Comparison of ENCODE assay signal across 16 cellular contexts in genomic region chr6:156533860-156534580, GRCh38.
A peak's percentile ranks its signal among the peaks of the same experiment; 100 is the strongest.
DNase-seq lines count a peak whose midpoint lies in the region; TF ChIP-seq lines count a peak whose summit lies in the region.
"Had no signal": no experiment of that assay in that cellular context is flagged by ENCODE, and none has a peak within 500 bp of the region (broad histone marks: within the 10 kb centered on the region; RNA-seq: fewer than 3 reads in every experiment).

No MANE protein-coding gene starts in this region.

- TF ChIP-seq CTCF in endodermal cell (conservative IDR thresholded peaks at IDR 0.05) (no peak), osteocyte (IDR thresholded peaks at IDR 0.05) (no peak), right atrium auricular region (IDR thresholded peaks at IDR 0.05) (no peak), RWPE1 (conservative IDR thresholded peaks at IDR 0.05; ENCODE audit: low read depth) (no peak)

- peak overlapping the region; percentile 9 for H3K27ac Mint-ChIP-seq in endodermal cell
- H3K27ac Mint-ChIP-seq in osteocyte (ENCODE audit: unreplicated experiment): no peak overlapping the region
- H3K27ac Mint-ChIP-seq: B cell; CD8-positive, alpha-beta T cell; HFFc6 had no signal

- WGBS in endodermal cell (ENCODE audit: insufficient coverage in 1 of 2, insufficient read length in 1 of 2), 2 experiments: 94% methylated on average over 4 of the region's 4 CpGs; no CpG with 5 or more reads in 1 of the 2 experiments

- POLR2A ChIA-PET in RWPE1 (lab: Yijun Ruan, JAX; ENCODE audit: low non-redundant PET): no interaction called here

- H3K4me1 ChIP-seq in endodermal cell (ENCODE audit: control insufficient read depth, insufficient read depth, low read length): no peaks in the 10 kb centered on the region
- no peaks in the 10 kb centered on the region for H3K4me1 ChIP-seq in right atrium auricular region
- H3K4me1 ChIP-seq: BLaER1 treated with 17β-estradiol and CSF1 and Interleukin-3, amounts not matched to agents 10 nM and 100 nM had no signal

- H3K27me3 Mint-ChIP-seq in endodermal cell (ENCODE audit: insufficient read depth) (no peaks in the 10 kb centered on the region), osteocyte (ENCODE audit: unreplicated experiment) (peaks cover 24% of the 10 kb centered on the region)

- H3K36me3 Mint-ChIP-seq in endodermal cell (ENCODE audit: low read depth) (no peaks in the 10 kb centered on the region), osteocyte (ENCODE audit: unreplicated experiment) (no peaks in the 10 kb centered on the region)
- H3K36me3 Mint-ChIP-seq: CD8-positive, alpha-beta T cell had no signal

- no peaks in the 10 kb centered on the region for H3K9me3 Mint-ChIP-seq in endodermal cell
- no peaks in the 10 kb centered on the region for H3K9me3 Mint-ChIP-seq in osteocyte (ENCODE audit: unreplicated experiment)
- H3K9me3 Mint-ChIP-seq: CD8-positive, alpha-beta T cell; HFFc6 had no signal

- H3K4me3 Mint-ChIP-seq in endodermal cell (no peak overlapping the region), osteocyte (ENCODE audit: unreplicated experiment) (no peak overlapping the region)
- H3K4me3 Mint-ChIP-seq: B cell; CD8-positive, alpha-beta T cell; HFFc6 had no signal

- CTCF ChIA-PET in RWPE1 (lab: Yijun Ruan, JAX): interaction anchor here (0.6 kb wide), 1 partner anchor 218 kb away, joined by 4 read pairs; no protein-coding TSS in a partner anchor

- H3K4me3 ChIP-seq in endodermal cell (ENCODE audit: low read length) (no peak overlapping the region), right atrium auricular region (no peak overlapping the region)
- H3K4me3 ChIP-seq: BLaER1 treated with 17β-estradiol and CSF1 and Interleukin-3, amounts not matched to agents 10 nM and 100 nM had no signal

- H3K4me1 Mint-ChIP-seq in endodermal cell (peaks cover 36% of the 10 kb centered on the region), osteocyte (ENCODE audit: unreplicated experiment) (no peaks in the 10 kb centered on the region)
- H3K4me1 Mint-ChIP-seq: B cell had no signal

- no peak overlapping the region for H3K27ac ChIP-seq in endodermal cell (ENCODE audit: low read depth, low read length)
- no peak overlapping the region for H3K27ac ChIP-seq in right atrium auricular region
- no peak overlapping the region for H3K27ac ChIP-seq in RWPE1
- H3K27ac ChIP-seq: BLaER1 treated with 17β-estradiol and CSF1 and Interleukin-3, amounts not matched to agents 10 nM and 100 nM had no signal

- H3K27me3 ChIP-seq in endodermal cell (ENCODE audit: control insufficient read depth, insufficient read depth, low read length, poor library complexity, severe bottlenecking) (no peaks in the 10 kb centered on the region), right atrium auricular region (no peaks in the 10 kb centered on the region)
- H3K27me3 ChIP-seq: BLaER1 treated with 17β-estradiol and CSF1 and Interleukin-3, amounts not matched to agents 10 nM and 100 nM had no signal

- H3K36me3 ChIP-seq in endodermal cell (ENCODE audit: control insufficient read depth, insufficient read depth, low read length) (no peaks in the 10 kb centered on the region), right atrium auricular region (no peaks in the 10 kb centered on the region)
- H3K36me3 ChIP-seq: BLaER1 treated with 17β-estradiol and CSF1 and Interleukin-3, amounts not matched to agents 10 nM and 100 nM had no signal

- no peak overlapping the region for H3K9ac ChIP-seq in endodermal cell (ENCODE audit: extremely low read depth, low read length, poor library complexity, severe bottlenecking)
- H3K9ac ChIP-seq: BLaER1 treated with 17β-estradiol and CSF1 and Interleukin-3, amounts not matched to agents 10 nM and 100 nM had no signal

- H3K9me3 ChIP-seq in endodermal cell (ENCODE audit: control insufficient read depth, low read length) (no peaks in the 10 kb centered on the region), right atrium auricular region (no peaks in the 10 kb centered on the region)

- DNase-seq in NCI-H82 (lab: John Stamatoyannopoulos, UW) (peak; percentile 81), endodermal cell (peak; percentile 68), osteocyte (ENCODE audit: extremely low spot score, unreplicated experiment) (peak; percentile 71), putamen (ENCODE audit: low spot score) (no peak), SK-N-DZ (ENCODE audit: low spot score) (no peak), right atrium auricular region (ENCODE audit: low spot score) (no peak), RWPE1 (ENCODE audit: low spot score) (no peak)
- DNase-seq: 8988T; Calu3; CD8-positive, alpha-beta T cell; DMS79 treated with DMSO at 0.1 percent for 48 hours; GF-D8; GOT3; HFFc6 had no signal

Comparison
In these comparisons a context has a peak if more than half of its experiments do, and no peak if none do; other contexts are left out.
1. DNase-seq: peak in NCI-H82 (single experiment), endodermal cell (single experiment) and osteocyte (single experiment); none in putamen (single experiment), SK-N-DZ (single experiment), right atrium auricular region (single experiment) and RWPE1 (single experiment).